24 cellular contexts compared by ENCODE assay signal in the genomic region with DNA sequence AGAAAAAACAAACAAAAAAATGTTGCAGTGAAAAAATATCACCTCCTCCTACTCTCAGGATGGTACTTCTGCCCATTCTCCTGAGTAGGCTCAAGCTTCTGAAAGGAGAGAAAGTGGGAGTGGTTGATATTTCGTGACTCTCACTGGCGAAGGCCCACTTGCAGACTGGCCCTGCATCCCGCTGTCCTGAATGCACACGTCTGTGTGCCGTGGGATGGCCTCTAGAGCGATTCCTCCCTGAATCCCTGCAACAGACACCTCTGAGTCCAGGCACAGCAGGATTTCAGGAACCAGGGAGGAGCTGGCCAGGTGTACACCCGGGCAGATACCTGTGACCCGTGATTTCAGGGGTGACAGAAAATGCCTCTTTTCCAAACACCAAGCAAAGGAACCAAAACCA.
"Had no signal": no experiment of that assay in that cellular context is flagged by ENCODE, and none has a peak within 500 bp of the region (broad histone marks: within the 10 kb centered on the region; RNA-seq: fewer than 3 reads in every experiment).

No MANE protein-coding gene starts in this region.

- H3K27me3 ChIP-seq: ascending aorta, cardiac muscle cell had no signal

- H3K4me3 ChIP-seq: ascending aorta, cardiac muscle cell, SJCRH30 had no signal

- H3K36me3 ChIP-seq: ascending aorta, cardiac muscle cell, SJCRH30 had no signal

- FAIRE-seq: TTC549 had no signal

- ATAC-seq: activated CD8-positive, alpha-beta T cell treated with anti-CD3 and anti-CD28 coated beads for 36 hours; Panc1 had no signal

- H3K27ac ChIP-seq: ascending aorta, cardiac muscle cell, KMS-11, SJCRH30 had no signal

- H3K9ac ChIP-seq: KMS-11, SK-N-SH had no signal

- H3K9me3 ChIP-seq: ascending aorta, SJCRH30, SK-N-SH had no signal

- DNase-seq: activated CD4-positive, alpha-beta T cell treated with anti-CD3 and anti-CD28 coated beads, Interleukin-2, amount 10 ng/mL, durations not matched to agents 24 days and 14 days; activated CD4-positive, alpha-beta T cell treated with anti-CD3 and anti-CD28 coated beads, Interleukin-2, amount 50 U/mL, for 4 hours; activated CD8-positive, alpha-beta T cell treated with anti-CD3 and anti-CD28 coated beads for 36 hours; activated gamma-delta T cell; activated naive CD4-positive, alpha-beta T cell treated with Interleukin-2 at 50 U/mL for 16 hours; activated naive CD8-positive, alpha-beta T cell treated with anti-CD3 and anti-CD28 coated beads, Interleukin-2, amount 10 ng/mL, durations not matched to agents 7 days and 5 days; activated T-cell treated with anti-CD3 and anti-CD28 coated beads, Interleukin-2, amount 50 U/mL, for 1 hour; amygdala; MM.1S; MV-4-11; NCI-H1092; NCI-H1436 treated with DMSO at 0.1 percent for 48 hours; NCI-H1930; NCI-H2081 treated with DMSO at 0.1 percent for 48 hours; NCI-H226; NCI-H446 treated with DMSO at 0.1 percent for 48 hours; SHP77; SJCRH30 had no signal

- H3K4me2 ChIP-seq: KMS-11, SK-N-SH had no signal

- H3K4me1 ChIP-seq: ascending aorta, SJCRH30 had no signal
